ENCODE assay signal across 8 cellular contexts in genomic region chr20:62624325-62624690, GRCh38. TPM values are rescaled to one million over a fixed set of nuclear protein-coding genes. Genes with fewer than 3 reads are reported as not detected.
DNase-seq lines count a peak whose midpoint lies in the region; ATAC-seq, FAIRE-seq and TF ChIP-seq lines count a peak whose summit lies in the region.

No MANE protein-coding gene starts in this region.

- no peaks in the 10 kb centered on the region for H3K27me3 Mint-ChIP-seq in natural killer cell (ENCODE audit: low read depth in 2 of 2)

- in situ Hi-C loops in T47D (cut with HindIII; ENCODE audit: low pct_unique_long_range_greater_than_20kb, low sequenced_read_pairs): no loop called here

- H3K36me3 Mint-ChIP-seq in natural killer cell: no peaks in the 10 kb centered on the region

- H3K4me1 Mint-ChIP-seq in natural killer cell: peaks cover 25% of the 10 kb centered on the region in 2 donors

- peak; percentile 4 for TF ChIP-seq CTCF in D721Med (IDR thresholded peaks at IDR 0.05; ENCODE audit: insufficient read depth, missing control alignments)
- peak; percentile 36 for TF ChIP-seq CTCF in GM20000 (IDR thresholded peaks at IDR 0.05; ENCODE audit: extremely low read depth, missing control alignments)
- TF ChIP-seq CTCF in natural killer cell (IDR thresholded peaks at IDR 0.05): no peak

- peak; percentile 28 for ATAC-seq in HG03520 (IDR thresholded peaks at IDR 0.05; ENCODE audit: unreplicated experiment)
- peak in 2 of 3 donors; percentile 3 to 42 for ATAC-seq in natural killer cell

- H3K27ac Mint-ChIP-seq in natural killer cell: peak overlapping the region; percentile 75 to 92

- intact Hi-C loops in natural killer cell (cut with micrococcal nuclease): no loop called here

- peak overlapping the region; percentile 78 for H3K4me3 Mint-ChIP-seq in natural killer cell

- no peaks in the 10 kb centered on the region for H3K9me3 Mint-ChIP-seq in natural killer cell

- no peak for FAIRE-seq in D721Med (lab: Jason Lieb, UNC)

- no peak for DNase-seq in D721Med (ENCODE audit: insufficient read length, low spot score)
- DNase-seq in GM20000 (ENCODE audit: low spot score): peak; percentile 84
- DNase-seq in T47D (ENCODE audit: low read depth in 1 of 2, low spot score in 1 of 2): peak; percentile 36 to 62
- DNase-seq in natural killer cell: no peak
- no peak for DNase-seq in GDM1 (lab: John Stamatoyannopoulos, UW)
- no peak for DNase-seq in mucosa of gallbladder (ENCODE audit: low spot score)
- no peak for DNase-seq in NCI-H510A (lab: John Stamatoyannopoulos, UW)

RNA-seq across cellular contexts. Expression of gene SLCO4A1, which starts 18.0 kb away (rescaled TPM):
- total RNA-seq in natural killer cell: 1 to 10 TPM in 2 of 3 donors, under 1 TPM in 1; 0.59 to 1.4 (median 1.1) TPM
- total RNA-seq in mucosa of gallbladder: 5.9 TPM

Comparison
In these comparisons a context has a peak if more than half of its experiments do, and no peak if none do; other contexts are left out.
1. DNase-seq: peak in GM20000 (single experiment) and T47D (2 of 2); none in D721Med (single experiment), natural killer cell (single experiment), GDM1 (single experiment), mucosa of gallbladder (single experiment) and NCI-H510A (single experiment).